15 cellular contexts compared by ENCODE assay signal in the genomic region with DNA sequence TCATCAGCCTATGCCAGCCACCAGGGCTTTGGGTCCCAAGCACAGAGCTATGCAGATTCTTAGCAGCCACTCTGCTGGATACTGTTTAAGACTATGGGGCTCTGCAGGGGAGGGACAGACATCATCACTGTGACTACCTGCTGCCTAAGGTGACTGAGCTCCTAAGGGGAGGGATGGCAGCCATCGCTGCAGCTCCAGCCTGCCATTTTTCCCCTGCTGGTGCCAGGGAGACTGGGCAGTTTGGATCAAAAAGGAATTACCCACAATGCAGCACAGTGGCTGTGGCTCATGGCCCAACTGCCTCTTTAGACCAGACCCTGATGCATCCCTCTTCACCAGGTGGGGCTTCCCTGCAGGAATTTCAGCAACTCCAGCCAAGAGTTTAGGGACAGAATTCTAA. TPM values are rescaled to one million over a fixed set of nuclear protein-coding genes. Genes with fewer than 3 reads are reported as not detected.
DNase-seq lines count a peak whose midpoint lies in the region; ATAC-seq and TF ChIP-seq lines count a peak whose summit lies in the region.
"Had no signal": no experiment of that assay in that cellular context is flagged by ENCODE, and none has a peak within 500 bp of the region (broad histone marks: within the 10 kb centered on the region; RNA-seq: fewer than 3 reads in every experiment).

No MANE protein-coding gene starts in this region.

- H3K27ac ChIP-seq in WERI-Rb-1 (no peak overlapping the region), mesendoderm (ENCODE audit: low read depth, low read length) (no peak overlapping the region)
- H3K27ac ChIP-seq: A549 had no signal

- BruUV-seq in MCF 10A (replicated peaks; lab: Mats Ljungman, UMichigan): no TSS peak

- no peak overlapping the region for H3K9ac ChIP-seq in mesendoderm (ENCODE audit: low read length)

- intact Hi-C loops in MCF 10A (cut with micrococcal nuclease): no loop called here

- H3K4me1 ChIP-seq in mesendoderm (ENCODE audit: control insufficient read depth, low read depth, low read length): no peaks in the 10 kb centered on the region
- H3K4me1 ChIP-seq: A549 had no signal

- POLR2A ChIA-PET in MCF 10A (lab: Yijun Ruan, JAX): interaction anchor here (1.0 kb wide), 1 partner anchor 84 kb away, joined by 3 read pairs; no protein-coding TSS in a partner anchor

- H2AK5ac ChIP-seq in mesendoderm (ENCODE audit: low read length): no peak overlapping the region

- DNase-seq in HT-29 (ENCODE audit: low spot score) (peak; percentile 8), WERI-Rb-1 (no peak), mesendoderm (peak; percentile 11), T-helper 1 cell (no peak), MCF 10A (ENCODE audit: unreplicated experiment) (no peak)
- no peak for DNase-seq in stimulated activated CD4-positive, alpha-beta T cell treated with anti-CD3 and anti-CD28 coated beads, Interleukin-12 subunit alpha, Interleukin-12 subunit beta, amount 100 ng/mL, for 4 hours
- DNase-seq: CD8-positive, alpha-beta T cell; COR-L47; DMS153; H7 had no signal

- no peak overlapping the region for H2BK120ac ChIP-seq in mesendoderm (ENCODE audit: low read depth, low read length)

- H3K18ac ChIP-seq in mesendoderm (ENCODE audit: low read length): no peak overlapping the region

- H3K9me3 ChIP-seq in WERI-Rb-1 (ENCODE audit: severe bottlenecking): no peaks in the 10 kb centered on the region
- H3K9me3 ChIP-seq: A549 had no signal

- H3K4me3 ChIP-seq in GM12875 (ENCODE audit: low read depth, low read length) (no peak overlapping the region), WERI-Rb-1 (ENCODE audit: low read depth, low read length) (no peak overlapping the region), mesendoderm (ENCODE audit: low read length) (no peak overlapping the region)
- H3K4me3 ChIP-seq: A549, K562 had no signal

- no peaks in the 10 kb centered on the region for H3K79me2 ChIP-seq in mesendoderm (ENCODE audit: control insufficient read depth, insufficient read depth, low read length)

- no peaks in the 10 kb centered on the region for H3K9me3 Mint-ChIP-seq in MCF 10A (ENCODE audit: unreplicated experiment)
- H3K9me3 Mint-ChIP-seq: CD8-positive, alpha-beta T cell had no signal

- H3K23ac ChIP-seq in mesendoderm (ENCODE audit: low read length): no peak overlapping the region

- no peak overlapping the region for H3K27ac Mint-ChIP-seq in MCF 10A (ENCODE audit: low read depth, unreplicated experiment)
- H3K27ac Mint-ChIP-seq: CD14-positive monocyte; CD8-positive, alpha-beta T cell had no signal

- no CpG with 5 or more reads among the region's 1 CpG for WGBS in mesendoderm (ENCODE audit: extremely low coverage, insufficient coverage, low lambda C conversion rate)

- no peak overlapping the region for H3K56ac ChIP-seq in mesendoderm (ENCODE audit: low read length)

- H2BK15ac ChIP-seq in mesendoderm (replicated peaks; ENCODE audit: low read depth): no peak overlapping the region

- H3K4me1 Mint-ChIP-seq in MCF 10A (ENCODE audit: insufficient read depth, unreplicated experiment): no peaks in the 10 kb centered on the region
- H3K4me1 Mint-ChIP-seq: CD14-positive monocyte had no signal

- no peak overlapping the region for H3K4me2 ChIP-seq in mesendoderm (ENCODE audit: low read length)
- H3K4me2 ChIP-seq: A549 had no signal

- no peak overlapping the region for H3K4ac ChIP-seq in mesendoderm (ENCODE audit: low read depth, low read length)

- H3K36me3 ChIP-seq in WERI-Rb-1 (no peaks in the 10 kb centered on the region), mesendoderm (ENCODE audit: control insufficient read depth, insufficient read depth, low read length) (no peaks in the 10 kb centered on the region)

- no peak overlapping the region for H2BK5ac ChIP-seq in mesendoderm (ENCODE audit: low read length)

- H4K5ac ChIP-seq in mesendoderm (ENCODE audit: low read length): no peak overlapping the region

- no peak for ATAC-seq in GM21526 (IDR thresholded peaks at IDR 0.05; ENCODE audit: low FRiP score, unreplicated experiment)
- ATAC-seq: CD8-positive, alpha-beta T cell; K562 had no signal

- no peaks in the 10 kb centered on the region for H3K27me3 ChIP-seq in WERI-Rb-1 (ENCODE audit: insufficient read depth, low read depth, severe bottlenecking)
- no peaks in the 10 kb centered on the region for H3K27me3 ChIP-seq in mesendoderm (ENCODE audit: insufficient read depth, low read length, poor library complexity)

- H4K8ac ChIP-seq in mesendoderm (ENCODE audit: low read depth, low read length): no peak overlapping the region

- TF ChIP-seq CTCF in GM12875 (IDR thresholded peaks at IDR 0.05; ENCODE audit: borderline replicate concordance, insufficient read depth, low read depth, low read length): 0 out of 2 replicates have a peak, but pooled peaks have one; percentile 2
- TF ChIP-seq CTCF in WERI-Rb-1 (IDR thresholded peaks at IDR 0.05; ENCODE audit: low read depth, low read length): 0 out of 2 replicates have a peak, but pooled peaks have one; percentile 17
- TF ChIP-seq CTCF in MCF 10A (IDR thresholded peaks at IDR 0.05; ENCODE audit: unreplicated experiment): no peak

- H3K36me3 Mint-ChIP-seq in MCF 10A (ENCODE audit: insufficient read depth, unreplicated experiment): no peaks in the 10 kb centered on the region
- H3K36me3 Mint-ChIP-seq: CD14-positive monocyte; CD8-positive, alpha-beta T cell had no signal

- no peak overlapping the region for H3K4me3 Mint-ChIP-seq in MCF 10A (ENCODE audit: unreplicated experiment)
- H3K4me3 Mint-ChIP-seq: CD14-positive monocyte; CD8-positive, alpha-beta T cell had no signal

- CTCF ChIA-PET in MCF 10A (lab: Yijun Ruan, JAX): interaction anchor here (0.6 kb wide), 1 partner anchor 1990 kb away, joined by 3 read pairs; no protein-coding TSS in a partner anchor

- H3K79me1 ChIP-seq in mesendoderm (ENCODE audit: low read length): no peaks in the 10 kb centered on the region

- no peaks in the 10 kb centered on the region for H3K27me3 Mint-ChIP-seq in MCF 10A (ENCODE audit: insufficient read depth, unreplicated experiment)

RNA-seq across cellular contexts. Expression of a gene that starts 28.6 kb away (rescaled TPM):
- total RNA-seq in HT-29 (2014; rRNA removed; shearing (Covaris generic)): 13.3 and 19.1 TPM in 2 replicates
- 0.21 TPM for polyA plus RNA-seq in mesendoderm (2013, experiment 1 of 2)
- 0.20 TPM for polyA plus RNA-seq in mesendoderm (2013, experiment 2 of 2)
- 11.5 and 17.6 TPM in 2 replicates for total RNA-seq in MCF 10A (2022)
- polyA plus RNA-seq: K562 had no signal

Comparison
In these comparisons a context has a peak if more than half of its experiments do, and no peak if none do; other contexts are left out.
1. DNase-seq: peak in HT-29 (single experiment) and mesendoderm (single experiment); none in WERI-Rb-1 (single experiment), T-helper 1 cell (0 of 5), MCF 10A (single experiment) and stimulated activated CD4-positive, alpha-beta T cell treated with anti-CD3 and anti-CD28 coated beads, Interleukin-12 subunit alpha, Interleukin-12 subunit beta, amount 100 ng/mL, for 4 hours (single experiment).